17 cellular contexts compared by ENCODE assay signal in genomic region chr7:117667456-117667855, GRCh38.
DNase-seq lines count a peak whose midpoint lies in the region; ATAC-seq and TF ChIP-seq lines count a peak whose summit lies in the region.
"Had no signal": no experiment of that assay in that cellular context is flagged by ENCODE, and none has a peak within 500 bp of the region (broad histone marks: within the 10 kb centered on the region; RNA-seq: fewer than 3 reads in every experiment).

No MANE protein-coding gene starts in this region.

- no peak overlapping the region for H4K91ac ChIP-seq in trophoblast cell (ENCODE audit: low read depth, low read length)

- POLR2A ChIA-PET in Caco-2 (lab: Charles Lee): interaction anchor here (0.6 kb wide), 1 partner anchor 35 kb away, joined by 3 read pairs; no protein-coding TSS in a partner anchor

- H3K4ac ChIP-seq in trophoblast cell (ENCODE audit: low read depth, low read length): no peak overlapping the region

- no peak overlapping the region for H4K12ac ChIP-seq in trophoblast cell (ENCODE audit: low read depth, low read length)

- H3K79me2 ChIP-seq in trophoblast cell (ENCODE audit: control insufficient read depth, insufficient read depth, low read length, poor library complexity): peaks cover 3% of the 10 kb centered on the region

- ATAC-seq in HG02981 (IDR thresholded peaks at IDR 0.05; ENCODE audit: unreplicated experiment): no peak
- ATAC-seq: PC-3 had no signal

- no CpG with 5 or more reads among the region's 2 CpGs for WGBS in trophoblast cell (ENCODE audit: extremely low coverage, insufficient coverage, insufficient read length)

- no peak overlapping the region for H3K18ac ChIP-seq in trophoblast cell (ENCODE audit: low read length)

- no peak overlapping the region for H3K14ac ChIP-seq in trophoblast cell (ENCODE audit: low read length)

- H3K4me1 Mint-ChIP-seq in Caco-2 (ENCODE audit: low read depth, unreplicated experiment) (peaks cover 67% of the 10 kb centered on the region), osteocyte (ENCODE audit: unreplicated experiment) (peaks cover 7% of the 10 kb centered on the region)

- no peaks in the 10 kb centered on the region for H3K27me3 Mint-ChIP-seq in Caco-2 (ENCODE audit: insufficient read depth, unreplicated experiment)
- no peaks in the 10 kb centered on the region for H3K27me3 Mint-ChIP-seq in osteocyte (ENCODE audit: unreplicated experiment)

- peaks cover 85% of the 10 kb centered on the region for H3K36me3 Mint-ChIP-seq in Caco-2 (ENCODE audit: insufficient read depth, unreplicated experiment)
- no peaks in the 10 kb centered on the region for H3K36me3 Mint-ChIP-seq in osteocyte (ENCODE audit: unreplicated experiment)

- H2BK12ac ChIP-seq in trophoblast cell (ENCODE audit: low read length): no peak overlapping the region

- no peak overlapping the region for H2AFZ ChIP-seq in trophoblast cell (ENCODE audit: insufficient read depth, low read length, poor library complexity)

- TF ChIP-seq CTCF in Caco-2 (IDR thresholded peaks at IDR 0.05; ENCODE audit: insufficient read depth in 1 of 2, low read depth in 1 of 2, low read length in 1 of 2, severe bottlenecking in 1 of 2, unreplicated experiment in 1 of 2): no peak
- TF ChIP-seq CTCF in VCaP (conservative IDR thresholded peaks at IDR 0.05): no peak
- no peak for TF ChIP-seq CTCF in osteocyte (IDR thresholded peaks at IDR 0.05)
- TF ChIP-seq CTCF in GM10266 (IDR thresholded peaks at IDR 0.05; ENCODE audit: control insufficient read depth, insufficient read depth, low read depth, missing control alignments): no peak

- no peak overlapping the region for H2BK5ac ChIP-seq in trophoblast cell (ENCODE audit: low read depth, low read length, poor library complexity)

- H3K4me1 ChIP-seq in Caco-2: peaks cover 65% of the 10 kb centered on the region
- peaks cover 5 to 14% of the 10 kb centered on the region in 2 experiments for H3K4me1 ChIP-seq in trophoblast cell (ENCODE audit: control insufficient read depth in 1 of 2, insufficient read depth in 2 of 2, low read length in 2 of 2)

- no peak overlapping the region for H3K4me3 ChIP-seq in Caco-2 (ENCODE audit: low read depth, low read length)
- no peak overlapping the region for H3K4me3 ChIP-seq in trophoblast cell (ENCODE audit: low read depth, low read length)

- H3K27me3 ChIP-seq in Caco-2 (replicated peaks; ENCODE audit: control insufficient read depth, insufficient read depth, low read length): no peaks in the 10 kb centered on the region
- H3K27me3 ChIP-seq in trophoblast cell (ENCODE audit: insufficient read depth, low read length): no peaks in the 10 kb centered on the region

- H3K9me3 Mint-ChIP-seq in Caco-2 (ENCODE audit: unreplicated experiment): peaks cover 2% of the 10 kb centered on the region
- no peaks in the 10 kb centered on the region for H3K9me3 Mint-ChIP-seq in osteocyte (ENCODE audit: unreplicated experiment)

- H3K27ac ChIP-seq in VCaP (peak overlapping the region; percentile 77; the same call in 1 of the 2 replicates), trophoblast cell (ENCODE audit: low read depth, low read length) (no peak overlapping the region)

- H3K23ac ChIP-seq in trophoblast cell (ENCODE audit: low read length): no peak overlapping the region

- CTCF ChIA-PET in Caco-2 (lab: Charles Lee): interaction anchor here (1.1 kb wide), 1 partner anchor 48 kb away, joined by 3 read pairs; no protein-coding TSS in a partner anchor

- peaks cover 7% of the 10 kb centered on the region for H3K79me1 ChIP-seq in trophoblast cell (ENCODE audit: low read length)

- H3K4me3 Mint-ChIP-seq in Caco-2 (ENCODE audit: unreplicated experiment) (peak overlapping the region; percentile 20), osteocyte (ENCODE audit: unreplicated experiment) (no peak overlapping the region)

- H3K27ac Mint-ChIP-seq in Caco-2 (ENCODE audit: unreplicated experiment) (peak overlapping the region; percentile 95), osteocyte (ENCODE audit: unreplicated experiment) (no peak overlapping the region)

- H4K8ac ChIP-seq in trophoblast cell (ENCODE audit: low read depth, low read length): no peak overlapping the region

- no peak overlapping the region for H2AK5ac ChIP-seq in trophoblast cell (ENCODE audit: low read length)

- H3K9me3 ChIP-seq in Caco-2: no peaks in the 10 kb centered on the region
- no peaks in the 10 kb centered on the region for H3K9me3 ChIP-seq in trophoblast cell (ENCODE audit: insufficient read depth, low read depth, low read length)

- intact Hi-C loops in Caco-2 (cut with micrococcal nuclease; ENCODE audit: unreplicated experiment): loop anchor here (10.0 kb wide), 1 partner anchor 1693 kb away; no protein-coding TSS in a partner anchor

- H3K9ac ChIP-seq in trophoblast cell (ENCODE audit: low read length): no peak overlapping the region

- H2BK120ac ChIP-seq in trophoblast cell (ENCODE audit: insufficient read depth, low read length, poor library complexity): no peak overlapping the region

- BruUV-seq in Caco-2 (replicated peaks; lab: Mats Ljungman, UMichigan): no TSS peak

- DNase-seq in Caco-2 (no peak), fibroblast of peridontal ligament (ENCODE audit: extremely low read depth) (peak; percentile 14), renal cortical epithelial cell (ENCODE audit: low read depth) (peak; percentile 59), osteocyte (ENCODE audit: extremely low spot score, unreplicated experiment) (no peak), trophoblast cell (no peak), GM10266 (ENCODE audit: extremely low spot score) (no peak)
- DNase-seq: C1 segment of cervical spinal cord, DMS 273 treated with DMSO at 0.1 percent for 48 hours, GOT3, KG1, NCI-H1092, NCI-H146, NCI-H2081, NCI-H774, PC-3 had no signal

- H3K4me2 ChIP-seq in trophoblast cell (ENCODE audit: low read length): no peak overlapping the region

- H3K36me3 ChIP-seq in Caco-2 (ENCODE audit: control insufficient read depth, insufficient read depth, low read length) (peaks cover 7% of the 10 kb centered on the region), trophoblast cell (ENCODE audit: control insufficient read depth in 1 of 2, insufficient read depth in 2 of 2, low read length in 2 of 2) (no peaks in the 10 kb centered on the region)

Comparison
In these comparisons a context has a peak if more than half of its experiments do, and no peak if none do; other contexts are left out.
1. DNase-seq: peak in fibroblast of peridontal ligament (single experiment) and renal cortical epithelial cell (single experiment); none in Caco-2 (0 of 2), osteocyte (single experiment), trophoblast cell (0 of 2) and GM10266 (single experiment).